ENCODE assay signal across 20 cellular contexts in genomic region chr9:114421147-114421546, GRCh38.
"Had no signal": no experiment of that assay in that cellular context is flagged by ENCODE, and none has a peak within 500 bp of the region (broad histone marks: within the 10 kb centered on the region; RNA-seq: fewer than 3 reads in every experiment).

No MANE protein-coding gene starts in this region.

- DNase-seq: IMR-90, Karpas-422, KG1, MG63, NCI-H1092 treated with DMSO at 0.1 percent for 48 hours, NCI-H1436, NCI-H187, NCI-H2029, NCI-H2081 treated with DMSO at 0.1 percent for 48 hours, NCI-H2171, NCI-H226, NCI-H446, NCI-H510A, NCI-H524 treated with DMSO at 0.1 percent for 48 hours, NCI-H69, NCI-H774, RPMI8226, SHP77, SK-N-SH had no signal

- H3K36me3 ChIP-seq: MG63 had no signal

- H3K4me3 ChIP-seq: MG63 had no signal

- H3K4me2 ChIP-seq: SK-N-SH had no signal

- ATAC-seq: HepG2 had no signal

- H3K9ac ChIP-seq: SK-N-SH had no signal

- H3K9me3 ChIP-seq: MG63, SK-N-SH had no signal

- H3K27me3 ChIP-seq: MG63 had no signal
